16 cellular contexts compared by ENCODE assay signal in the genomic region with DNA sequence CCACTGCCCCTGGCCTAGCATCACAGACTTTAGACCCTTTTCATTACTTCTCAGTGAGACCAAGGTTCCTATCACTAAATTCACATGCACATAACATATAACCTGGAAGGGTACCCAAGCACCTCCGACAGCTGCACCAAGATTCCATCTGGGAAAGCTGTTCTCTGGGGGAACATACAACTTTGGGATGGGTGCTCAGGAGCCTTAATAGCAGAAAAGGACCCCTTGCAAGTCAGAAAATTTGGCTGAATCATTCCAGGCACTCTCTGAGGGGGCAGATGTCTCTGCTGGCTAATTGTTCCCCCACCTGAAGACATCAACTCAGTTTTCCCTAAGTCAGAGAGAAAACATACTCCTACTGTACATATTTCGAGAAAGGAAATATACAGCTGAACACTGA. TPM values are rescaled to one million over a fixed set of nuclear protein-coding genes. Genes with fewer than 3 reads are reported as not detected.
DNase-seq lines count a peak whose midpoint lies in the region; ATAC-seq and TF ChIP-seq lines count a peak whose summit lies in the region.
"Had no signal": no experiment of that assay in that cellular context is flagged by ENCODE, and none has a peak within 500 bp of the region (broad histone marks: within the 10 kb centered on the region; RNA-seq: fewer than 3 reads in every experiment).

No MANE protein-coding gene starts in this region.

- no peaks in the 10 kb centered on the region for H3K36me3 ChIP-seq in heart left ventricle

- TF ChIP-seq POLR2A in heart left ventricle (IDR thresholded peaks at IDR 0.05) = no peak

- ATAC-seq in heart left ventricle (no peak), GM18502 (IDR thresholded peaks at IDR 0.05; ENCODE audit: poor library complexity, unreplicated experiment) (no peak)

- H3K27ac ChIP-seq in heart left ventricle = no peak overlapping the region

- no peak for TF ChIP-seq CTCF in heart left ventricle (IDR thresholded peaks at IDR 0.05)

- no peaks in the 10 kb centered on the region for H3K27me3 ChIP-seq in heart left ventricle

- 93 to 100% (median 96%) methylated on average over 2 of the region's 2 CpGs for WGBS in heart left ventricle, 4 donors

- DNase-seq in cardiac septum (ENCODE audit: low spot score) (peak; percentile 6), heart left ventricle (no peak), NCI-H524 (lab: John Stamatoyannopoulos, UW) (no peak)
- peak; percentile 39 for DNase-seq in activated CD8-positive, alpha-beta memory T cell treated with anti-CD3 and anti-CD28 coated beads, Interleukin-2, amount 50 U/mL, for 48 hours
- DNase-seq in stimulated activated CD8-positive, alpha-beta memory T cell treated with anti-CD3 and anti-CD28 coated beads, Interleukin-4, amount 100 ng/mL, for 48 hours = peak; percentile 11
- DNase-seq in activated CD4-positive, alpha-beta T cell treated with anti-CD3 and anti-CD28 coated beads, Interleukin-2, amount 50 U/mL, for 1 hour = no peak
- DNase-seq: ACHN; AML-193; CD4-positive, alpha-beta memory T cell; DMS153; DMS79; GDM1; GOT3; H7; IMR-90 had no signal

- intact Hi-C loops in cardiac septum (cut with DNase I) (loop anchor here (5.0 to 10.0 kb wide), 2 partner anchors 282 to 404 kb away; a partner anchor contains a TSS), heart left ventricle (cut with DNase I) (loop anchor here (2.0 to 10.0 kb wide), 12 partner anchors 87 to 404 kb away; a partner anchor contains a TSS)

- H3K4me3 ChIP-seq in heart left ventricle = no peak overlapping the region

- no peaks in the 10 kb centered on the region for H3K9me3 ChIP-seq in heart left ventricle

- peaks cover 0 to 20% (median 14%) of the 10 kb centered on the region in 12 donors for H3K4me1 ChIP-seq in heart left ventricle

RNA-seq across cellular contexts. Expression of a gene that starts 41.3 kb away (rescaled TPM):
- total RNA-seq in cardiac septum (21.5 TPM), heart left ventricle (10 to 100 TPM; 17.2 to 30.9 (median 21.7) TPM)
- 10 to 100 TPM; 12.3 to 18.3 TPM for polyA plus RNA-seq in heart left ventricle

Comparison
In these comparisons a context has a peak if more than half of its experiments do, and no peak if none do; other contexts are left out.
1. DNase-seq: peak in cardiac septum (single experiment), activated CD8-positive, alpha-beta memory T cell treated with anti-CD3 and anti-CD28 coated beads, Interleukin-2, amount 50 U/mL, for 48 hours (single experiment) and stimulated activated CD8-positive, alpha-beta memory T cell treated with anti-CD3 and anti-CD28 coated beads, Interleukin-4, amount 100 ng/mL, for 48 hours (single experiment); none in heart left ventricle (0 of 5), activated CD4-positive, alpha-beta T cell treated with anti-CD3 and anti-CD28 coated beads, Interleukin-2, amount 50 U/mL, for 1 hour (single experiment) and NCI-H524 (0 of 2).